21 cellular contexts compared by ENCODE assay signal in genomic region chrX:111886678-111887077, GRCh38. TPM values are rescaled to one million over a fixed set of nuclear protein-coding genes. Genes with fewer than 3 reads are reported as not detected.
"Had no signal": no experiment of that assay in that cellular context is flagged by ENCODE, and none has a peak within 500 bp of the region (broad histone marks: within the 10 kb centered on the region; RNA-seq: fewer than 3 reads in every experiment).

No MANE protein-coding gene starts in this region.

- ATAC-seq: activated CD8-positive, alpha-beta memory T cell treated with anti-CD3 and anti-CD28 coated beads, Interleukin-2, amount 10 ng/mL, durations not matched to agents 7 days and 5 days; PC-3; T-cell had no signal

- DNase-seq: activated B cell treated with CpG ODN at 0.5 μM for 24 hours; activated CD4-positive, alpha-beta T cell treated with anti-CD3 and anti-CD28 coated beads for 1 hour; activated CD4-positive, alpha-beta T cell treated with anti-CD3 and anti-CD28 coated beads, Interleukin-2, amount 10 ng/mL, durations not matched to agents 24 days and 14 days; activated CD4-positive, alpha-beta T cell treated with anti-CD3 and anti-CD28 coated beads, Interleukin-2, amount 50 U/mL, for 48 hours; activated CD8-positive, alpha-beta memory T cell treated with anti-CD3 and anti-CD28 coated beads, Interleukin-2, amount 10 ng/mL, durations not matched to agents 7 days and 5 days; activated effector memory CD4-positive, alpha-beta T cell treated with Interleukin-2 at 50 U/mL for 16 hours; activated naive CD4-positive, alpha-beta T cell; activated T-cell treated with anti-CD3 and anti-CD28 coated beads, Interleukin-2, amount 50 U/mL, for 24 hours; aorta; NCI-H1092; NCI-H1417; NCI-H2029 treated with DMSO at 0.1 percent for 48 hours; NCI-H345; NCI-H510A; NCI-H69; PC-3; T-cell; T-helper 2 cell; T1000 had no signal

RNA-seq across cellular contexts. Expression of gene TRPC5OS, which starts 10.7 kb away (rescaled TPM):
- total RNA-seq: activated B cell treated with CpG ODN at 0.5 μM for 24 hours; activated CD4-positive, alpha-beta T cell treated with anti-CD3 and anti-CD28 coated beads, Interleukin-2, amount 10 ng/mL, durations not matched to agents 24 days and 14 days; activated CD8-positive, alpha-beta memory T cell treated with anti-CD3 and anti-CD28 coated beads, Interleukin-2, amount 10 ng/mL, durations not matched to agents 7 days and 5 days; activated T-helper 1 cell treated with anti-CD3 and anti-CD28 coated beads, Interleukin-12 subunit alpha, Interleukin-12 subunit beta, Interleukin-2, Interleukin-4 antibody, amounts not matched to agents 30 ng/mL and 10 ng/mL and 1 ng/mL, durations not matched to agents 14 hours and 24 hours and 36 hours; aorta; MCF 10A; PC-3 had no signal
